In genomic region chr19:41111750-41112295, GRCh38 we compare ENCODE assay signal across 36 cellular contexts. TPM values are rescaled to one million over a fixed set of nuclear protein-coding genes. Genes with fewer than 3 reads are reported as not detected.
"Had no signal": no experiment of that assay in that cellular context is flagged by ENCODE, and none has a peak within 500 bp of the region (broad histone marks: within the 10 kb centered on the region; RNA-seq: fewer than 3 reads in every experiment).

No MANE protein-coding gene starts in this region.

- ATAC-seq: activated CD8-positive, alpha-beta memory T cell treated with anti-CD3 and anti-CD28 coated beads, Interleukin-2, amount 10 ng/mL, durations not matched to agents 7 days and 5 days; activated CD8-positive, alpha-beta T cell treated with anti-CD3 and anti-CD28 coated beads, Interleukin-2, amount 10 ng/mL, durations not matched to agents 7 days and 5 days; foreskin keratinocyte; gastrocnemius medialis; heart left ventricle; WTC11 had no signal

- H3K27ac Mint-ChIP-seq: activated CD4-positive, alpha-beta T cell treated with anti-CD3 and anti-CD28 coated beads, Interleukin-2, amount 10 ng/mL, durations not matched to agents 7 days and 5 days; activated CD8-positive, alpha-beta memory T cell treated with anti-CD3 and anti-CD28 coated beads, Interleukin-2, amount 10 ng/mL, durations not matched to agents 7 days and 5 days; activated CD8-positive, alpha-beta T cell treated with anti-CD3 and anti-CD28 coated beads, Interleukin-2, amount 10 ng/mL, durations not matched to agents 7 days and 5 days; activated naive CD8-positive, alpha-beta T cell; activated T-helper 1 cell treated with anti-CD3 and anti-CD28 coated beads, Interleukin-12 subunit alpha, Interleukin-12 subunit beta, Interleukin-2, Interleukin-4 antibody, amounts not matched to agents 30 ng/mL and 10 ng/mL and 1 ng/mL, durations not matched to agents 14 hours and 24 hours and 36 hours; activated T-helper 2 cell treated with anti-CD3 and anti-CD28 coated beads, Interferon-gamma antibody, Interleukin-2, Interleukin-4, amounts not matched to agents 10 μg/mL and 5 μg/mL and 100 μg/mL, durations not matched to agents 14 hours and 24 hours and 36 hours; endodermal cell; WTC11 had no signal

- H3K27me3 Mint-ChIP-seq: activated naive CD8-positive, alpha-beta T cell had no signal

- H3K4me1 Mint-ChIP-seq: activated CD4-positive, alpha-beta T cell treated with anti-CD3 and anti-CD28 coated beads, Interleukin-2, amount 10 ng/mL, durations not matched to agents 7 days and 5 days; activated CD8-positive, alpha-beta memory T cell treated with anti-CD3 and anti-CD28 coated beads, Interleukin-2, amount 10 ng/mL, durations not matched to agents 7 days and 5 days; endodermal cell; WTC11 had no signal

- DNase-seq: activated CD4-positive, alpha-beta T cell treated with anti-CD3 and anti-CD28 coated beads for 1 hour; activated CD4-positive, alpha-beta T cell treated with anti-CD3 and anti-CD28 coated beads for 4 hours; activated CD4-positive, alpha-beta T cell treated with anti-CD3 and anti-CD28 coated beads, Interleukin-2, amount 10 ng/mL, durations not matched to agents 7 days and 5 days; activated CD4-positive, alpha-beta T cell treated with anti-CD3 and anti-CD28 coated beads, Interleukin-2, amount 50 U/mL, for 4 hours; activated CD8-positive, alpha-beta memory T cell treated with anti-CD3 and anti-CD28 coated beads, Interleukin-2, amount 10 ng/mL, durations not matched to agents 7 days and 5 days; activated CD8-positive, alpha-beta memory T cell treated with anti-CD3 and anti-CD28 coated beads, Interleukin-2, amount 50 U/mL, for 4 hours; activated CD8-positive, alpha-beta T cell treated with anti-CD3 and anti-CD28 coated beads, Interleukin-2, amount 10 ng/mL, durations not matched to agents 7 days and 5 days; activated gamma-delta T cell treated with Interleukin-2 at 50 U/mL for 16 hours; activated naive CD4-positive, alpha-beta T cell treated with anti-CD3 and anti-CD28 coated beads, Interleukin-2, amount 50 U/mL, for 16 hours; activated naive CD4-positive, alpha-beta T cell treated with Interleukin-2 at 50 U/mL for 16 hours; activated T-cell treated with anti-CD3 and anti-CD28 coated beads, Interleukin-2, amount 50 U/mL, for 1 hour; activated T-cell treated with anti-CD3 and anti-CD28 coated beads, Interleukin-2, amount 50 U/mL, for 48 hours; amniotic stem cell; anterior cingulate cortex; brain microvascular endothelial cell; caudate nucleus; effector memory CD4-positive, alpha-beta T cell; endodermal cell; foreskin keratinocyte; gastrocnemius medialis; glutamatergic neuron; heart left ventricle; T-helper 2 cell had no signal

- H3K36me3 ChIP-seq: brain microvascular endothelial cell, gastrocnemius medialis, heart left ventricle had no signal

- H3K27ac ChIP-seq: brain microvascular endothelial cell, foreskin keratinocyte, gastrocnemius medialis, heart left ventricle had no signal

- H3K9me3 Mint-ChIP-seq: activated CD4-positive, alpha-beta T cell treated with anti-CD3 and anti-CD28 coated beads, Interleukin-2, amount 10 ng/mL, durations not matched to agents 7 days and 5 days; activated T-helper 1 cell treated with anti-CD3 and anti-CD28 coated beads, Interleukin-12 subunit alpha, Interleukin-12 subunit beta, Interleukin-2, Interleukin-4 antibody, amounts not matched to agents 30 ng/mL and 10 ng/mL and 1 ng/mL, durations not matched to agents 14 hours and 24 hours and 36 hours; activated T-helper 2 cell treated with anti-CD3 and anti-CD28 coated beads, Interferon-gamma antibody, Interleukin-2, Interleukin-4, amounts not matched to agents 10 μg/mL and 5 μg/mL and 100 μg/mL, durations not matched to agents 14 hours and 24 hours and 36 hours had no signal

- H3K4me3 Mint-ChIP-seq: activated CD4-positive, alpha-beta T cell treated with anti-CD3 and anti-CD28 coated beads, Interleukin-2, amount 10 ng/mL, durations not matched to agents 7 days and 5 days; activated CD8-positive, alpha-beta memory T cell treated with anti-CD3 and anti-CD28 coated beads, Interleukin-2, amount 10 ng/mL, durations not matched to agents 7 days and 5 days; activated CD8-positive, alpha-beta T cell treated with anti-CD3 and anti-CD28 coated beads, Interleukin-2, amount 10 ng/mL, durations not matched to agents 7 days and 5 days; activated naive CD8-positive, alpha-beta T cell; activated T-helper 1 cell treated with anti-CD3 and anti-CD28 coated beads, Interleukin-12 subunit alpha, Interleukin-12 subunit beta, Interleukin-2, Interleukin-4 antibody, amounts not matched to agents 30 ng/mL and 10 ng/mL and 1 ng/mL, durations not matched to agents 14 hours and 24 hours and 36 hours; endodermal cell; WTC11 had no signal

- H3K4me1 ChIP-seq: foreskin keratinocyte, gastrocnemius medialis, heart left ventricle had no signal

- H3K4me3 ChIP-seq: gastrocnemius medialis, heart left ventricle had no signal

- H3K36me3 Mint-ChIP-seq: activated CD8-positive, alpha-beta memory T cell treated with anti-CD3 and anti-CD28 coated beads, Interleukin-2, amount 10 ng/mL, durations not matched to agents 7 days and 5 days had no signal

- H3K9me3 ChIP-seq: gastrocnemius medialis, heart left ventricle had no signal

- H3K27me3 ChIP-seq: brain microvascular endothelial cell, gastrocnemius medialis had no signal

RNA-seq across cellular contexts. Expression of gene CYP2F1, which starts 2.4 kb away (rescaled TPM):
- total RNA-seq: activated CD4-positive, alpha-beta T cell treated with anti-CD3 and anti-CD28 coated beads, Interleukin-2, amount 10 ng/mL, durations not matched to agents 7 days and 5 days; activated CD8-positive, alpha-beta memory T cell treated with anti-CD3 and anti-CD28 coated beads for 36 hours; activated CD8-positive, alpha-beta memory T cell treated with anti-CD3 and anti-CD28 coated beads, Interleukin-2, amount 10 ng/mL, durations not matched to agents 7 days and 5 days; activated CD8-positive, alpha-beta T cell treated with anti-CD3 and anti-CD28 coated beads, Interleukin-2, amount 10 ng/mL, durations not matched to agents 7 days and 5 days; activated T-helper 1 cell treated with anti-CD3 and anti-CD28 coated beads, Interleukin-12 subunit alpha, Interleukin-12 subunit beta, Interleukin-2, Interleukin-4 antibody, amounts not matched to agents 30 ng/mL and 10 ng/mL and 1 ng/mL, durations not matched to agents 14 hours and 24 hours and 36 hours; activated T-helper 2 cell treated with anti-CD3 and anti-CD28 coated beads, Interferon-gamma antibody, Interleukin-2, Interleukin-4, amounts not matched to agents 10 μg/mL and 5 μg/mL and 100 μg/mL, durations not matched to agents 14 hours and 24 hours and 36 hours; astrocyte; bronchial epithelial cell; chondrocyte; dermis microvascular lymphatic vessel endothelial cell; endodermal cell; epithelial cell of proximal tubule; foreskin keratinocyte; gastrocnemius medialis; heart left ventricle; T-helper 1 cell treated with Interleukin-12 subunit alpha and Interleukin-12 subunit beta and Interleukin-4 antibody, amounts not matched to agents 30 ng/mL and 1 ng/mL, for 36 hours had no signal
- polyA plus RNA-seq: adipose tissue, foreskin keratinocyte, heart left ventricle had no signal

RNA-seq across cellular contexts. Expression of gene CYP2A13, which starts 23.6 kb away (rescaled TPM):
- total RNA-seq: activated CD4-positive, alpha-beta T cell treated with anti-CD3 and anti-CD28 coated beads, Interleukin-2, amount 10 ng/mL, durations not matched to agents 7 days and 5 days; activated CD8-positive, alpha-beta memory T cell treated with anti-CD3 and anti-CD28 coated beads for 36 hours; activated CD8-positive, alpha-beta memory T cell treated with anti-CD3 and anti-CD28 coated beads, Interleukin-2, amount 10 ng/mL, durations not matched to agents 7 days and 5 days; activated CD8-positive, alpha-beta T cell treated with anti-CD3 and anti-CD28 coated beads, Interleukin-2, amount 10 ng/mL, durations not matched to agents 7 days and 5 days; activated T-helper 1 cell treated with anti-CD3 and anti-CD28 coated beads, Interleukin-12 subunit alpha, Interleukin-12 subunit beta, Interleukin-2, Interleukin-4 antibody, amounts not matched to agents 30 ng/mL and 10 ng/mL and 1 ng/mL, durations not matched to agents 14 hours and 24 hours and 36 hours; activated T-helper 2 cell treated with anti-CD3 and anti-CD28 coated beads, Interferon-gamma antibody, Interleukin-2, Interleukin-4, amounts not matched to agents 10 μg/mL and 5 μg/mL and 100 μg/mL, durations not matched to agents 14 hours and 24 hours and 36 hours; astrocyte; bronchial epithelial cell; chondrocyte; dermis microvascular lymphatic vessel endothelial cell; endodermal cell; epithelial cell of proximal tubule; esophagus mucosa; foreskin keratinocyte; gastrocnemius medialis; heart left ventricle; T-helper 1 cell treated with Interleukin-12 subunit alpha and Interleukin-12 subunit beta and Interleukin-4 antibody, amounts not matched to agents 30 ng/mL and 1 ng/mL, for 36 hours had no signal
- polyA plus RNA-seq: adipose tissue, foreskin keratinocyte, heart left ventricle had no signal
